In the genomic region with DNA sequence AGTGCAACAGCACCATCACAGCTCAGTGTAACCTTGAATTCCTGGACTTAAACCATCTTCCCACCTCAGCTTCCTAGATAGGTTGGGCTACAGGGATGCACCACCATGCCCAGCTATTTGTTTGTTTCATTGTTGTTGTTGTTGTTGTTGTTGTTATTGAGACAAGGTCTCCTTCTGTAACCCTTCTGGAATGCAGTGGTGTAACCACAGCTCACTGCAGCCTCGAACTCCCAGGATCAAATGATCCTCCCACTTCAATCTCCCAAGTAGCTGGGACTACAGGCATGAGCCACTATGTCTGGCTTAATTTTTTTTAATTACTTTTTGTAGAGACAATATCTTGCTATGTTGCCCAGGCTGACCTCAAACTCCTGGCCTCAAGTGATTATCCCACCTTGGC, we compare ENCODE assay signal across 1 cellular context.
TF ChIP-seq lines count a peak whose summit lies in the region.

No MANE protein-coding gene starts in this region.

TF ChIP-seq in A549, 52 proteins besides CTCF, POLR2A, EP300 and RAD21:
- TF ChIP-seq, protein P1, sequence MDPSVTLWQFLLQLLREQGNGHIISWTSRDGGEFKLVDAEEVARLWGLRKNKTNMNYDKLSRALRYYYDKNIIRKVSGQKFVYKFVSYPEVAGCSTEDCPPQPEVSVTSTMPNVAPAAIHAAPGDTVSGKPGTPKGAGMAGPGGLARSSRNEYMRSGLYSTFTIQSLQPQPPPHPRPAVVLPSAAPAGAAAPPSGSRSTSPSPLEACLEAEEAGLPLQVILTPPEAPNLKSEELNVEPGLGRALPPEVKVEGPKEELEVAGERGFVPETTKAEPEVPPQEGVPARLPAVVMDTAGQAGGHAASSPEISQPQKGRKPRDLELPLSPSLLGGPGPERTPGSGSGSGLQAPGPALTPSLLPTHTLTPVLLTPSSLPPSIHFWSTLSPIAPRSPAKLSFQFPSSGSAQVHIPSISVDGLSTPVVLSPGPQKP (IDR thresholded peaks at IDR 0.05; ENCODE audit: low read depth, low read length) = no peak
- TF ChIP-seq, protein P2, sequence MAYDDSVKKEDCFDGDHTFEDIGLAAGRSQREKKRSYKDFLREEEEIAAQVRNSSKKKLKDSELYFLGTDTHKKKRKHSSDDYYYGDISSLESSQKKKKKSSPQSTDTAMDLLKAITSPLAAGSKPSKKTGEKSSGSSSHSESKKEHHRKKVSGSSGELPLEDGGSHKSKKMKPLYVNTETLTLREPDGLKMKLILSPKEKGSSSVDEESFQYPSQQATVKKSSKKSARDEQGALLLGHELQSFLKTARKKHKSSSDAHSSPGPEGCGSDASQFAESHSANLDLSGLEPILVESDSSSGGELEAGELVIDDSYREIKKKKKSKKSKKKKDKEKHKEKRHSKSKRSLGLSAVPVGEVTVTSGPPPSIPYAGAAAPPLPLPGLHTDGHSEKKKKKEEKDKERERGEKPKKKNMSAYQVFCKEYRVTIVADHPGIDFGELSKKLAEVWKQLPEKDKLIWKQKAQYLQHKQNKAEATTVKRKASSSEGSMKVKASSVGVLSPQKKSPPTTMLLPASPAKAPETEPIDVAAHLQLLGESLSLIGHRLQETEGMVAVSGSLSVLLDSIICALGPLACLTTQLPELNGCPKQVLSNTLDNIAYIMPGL (CRISPR knock-in tag; IDR thresholded peaks at IDR 0.05; ENCODE audit: borderline replicate concordance) = no peak
- TF ChIP-seq SMC3 (IDR thresholded peaks at IDR 0.05) (no peak), ATOH8 (CRISPR knock-in tag; IDR thresholded peaks at IDR 0.05; ENCODE audit: low read depth) (no peak), POLR2AphosphoS2 (conservative IDR thresholded peaks at IDR 0.05; ENCODE audit: low read length) (no peak), ZC3H11A (IDR thresholded peaks at IDR 0.05) (no peak), ZSCAN20 (CRISPR knock-in tag; IDR thresholded peaks at IDR 0.05) (no peak), HEYL (CRISPR knock-in tag; IDR thresholded peaks at IDR 0.05) (no peak), NFE2L2 (conservative IDR thresholded peaks at IDR 0.05; ENCODE audit: low read length) (no peak), BHLHE40 (IDR thresholded peaks at IDR 0.05; ENCODE audit: low read depth, low read length) (no peak), MYC (IDR thresholded peaks at IDR 0.05; ENCODE audit: borderline replicate concordance, low read length) (no peak), HOXB13 (CRISPR knock-in tag; IDR thresholded peaks at IDR 0.05; ENCODE audit: low read depth) (no peak), ESRRA (IDR thresholded peaks at IDR 0.05; ENCODE audit: borderline replicate concordance, low read length) (no peak), FOSB (CRISPR knock-in tag; IDR thresholded peaks at IDR 0.05) (no peak), EHMT2 (IDR thresholded peaks at IDR 0.05; ENCODE audit: low read depth) (no peak), HES2 (IDR thresholded peaks at IDR 0.05) (no peak), MAZ (IDR thresholded peaks at IDR 0.05; ENCODE audit: borderline replicate concordance, low read depth, low read length) (no peak), RFX5 (IDR thresholded peaks at IDR 0.05) (no peak)
- TF ChIP-seq, protein P3, sequence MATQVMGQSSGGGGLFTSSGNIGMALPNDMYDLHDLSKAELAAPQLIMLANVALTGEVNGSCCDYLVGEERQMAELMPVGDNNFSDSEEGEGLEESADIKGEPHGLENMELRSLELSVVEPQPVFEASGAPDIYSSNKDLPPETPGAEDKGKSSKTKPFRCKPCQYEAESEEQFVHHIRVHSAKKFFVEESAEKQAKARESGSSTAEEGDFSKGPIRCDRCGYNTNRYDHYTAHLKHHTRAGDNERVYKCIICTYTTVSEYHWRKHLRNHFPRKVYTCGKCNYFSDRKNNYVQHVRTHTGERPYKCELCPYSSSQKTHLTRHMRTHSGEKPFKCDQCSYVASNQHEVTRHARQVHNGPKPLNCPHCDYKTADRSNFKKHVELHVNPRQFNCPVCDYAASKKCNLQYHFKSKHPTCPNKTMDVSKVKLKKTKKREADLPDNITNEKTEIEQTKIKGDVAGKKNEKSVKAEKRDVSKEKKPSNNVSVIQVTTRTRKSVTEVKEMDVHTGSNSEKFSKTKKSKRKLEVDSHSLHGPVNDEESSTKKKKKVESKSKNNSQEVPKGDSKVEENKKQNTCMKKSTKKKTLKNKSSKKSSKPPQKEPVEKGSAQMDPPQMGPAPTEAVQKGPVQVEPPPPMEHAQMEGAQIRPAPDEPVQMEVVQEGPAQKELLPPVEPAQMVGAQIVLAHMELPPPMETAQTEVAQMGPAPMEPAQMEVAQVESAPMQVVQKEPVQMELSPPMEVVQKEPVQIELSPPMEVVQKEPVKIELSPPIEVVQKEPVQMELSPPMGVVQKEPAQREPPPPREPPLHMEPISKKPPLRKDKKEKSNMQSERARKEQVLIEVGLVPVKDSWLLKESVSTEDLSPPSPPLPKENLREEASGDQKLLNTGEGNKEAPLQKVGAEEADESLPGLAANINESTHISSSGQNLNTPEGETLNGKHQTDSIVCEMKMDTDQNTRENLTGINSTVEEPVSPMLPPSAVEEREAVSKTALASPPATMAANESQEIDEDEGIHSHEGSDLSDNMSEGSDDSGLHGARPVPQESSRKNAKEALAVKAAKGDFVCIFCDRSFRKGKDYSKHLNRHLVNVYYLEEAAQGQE (IDR thresholded peaks at IDR 0.05) = no peak
